13 cellular contexts compared by ENCODE assay signal in genomic region chr5:159850192-159850573, GRCh38.
DNase-seq lines count a peak whose midpoint lies in the region; ATAC-seq, FAIRE-seq and TF ChIP-seq lines count a peak whose summit lies in the region.
"Had no signal": no experiment of that assay in that cellular context is flagged by ENCODE, and none has a peak within 500 bp of the region (broad histone marks: within the 10 kb centered on the region; RNA-seq: fewer than 3 reads in every experiment).

No MANE protein-coding gene starts in this region.

- TF ChIP-seq CTCF in MCF 10A (IDR thresholded peaks at IDR 0.05; ENCODE audit: unreplicated experiment) (no peak), breast epithelium (IDR thresholded peaks at IDR 0.05) (no peak)

- no peaks in the 10 kb centered on the region for H3K9me3 Mint-ChIP-seq in MCF 10A (ENCODE audit: unreplicated experiment)
- H3K9me3 Mint-ChIP-seq: natural killer cell had no signal

- H3K4me1 ChIP-seq in breast epithelium, result no peaks in the 10 kb centered on the region

- H3K36me3 Mint-ChIP-seq in MCF 10A (ENCODE audit: insufficient read depth, unreplicated experiment), result no peaks in the 10 kb centered on the region
- H3K36me3 Mint-ChIP-seq: natural killer cell had no signal

- no peak overlapping the region for H3K4me3 Mint-ChIP-seq in MCF 10A (ENCODE audit: unreplicated experiment)
- H3K4me3 Mint-ChIP-seq: natural killer cell had no signal

- H3K27ac ChIP-seq in breast epithelium, result no peak overlapping the region

- H3K36me3 ChIP-seq in breast epithelium, result no peaks in the 10 kb centered on the region

- H3K27me3 Mint-ChIP-seq in MCF 10A (ENCODE audit: insufficient read depth, unreplicated experiment), result no peaks in the 10 kb centered on the region

- peaks cover 18% of the 10 kb centered on the region for H3K4me1 Mint-ChIP-seq in MCF 10A (ENCODE audit: insufficient read depth, unreplicated experiment)
- H3K4me1 Mint-ChIP-seq: natural killer cell had no signal

- no peak overlapping the region for H3K4me3 ChIP-seq in breast epithelium

- H3K27ac Mint-ChIP-seq in MCF 10A (ENCODE audit: low read depth, unreplicated experiment), result peak overlapping the region; percentile 65
- H3K27ac Mint-ChIP-seq: natural killer cell had no signal

- intact Hi-C loops in MCF 10A (cut with micrococcal nuclease) (loop anchor here (2.0 to 5.0 kb wide), 3 partner anchors 23 to 79 kb away; no protein-coding TSS in a partner anchor), breast epithelium (cut with DNase I; ENCODE audit: low total_unique reads) (no loop called here)

- peak; percentile 70 for FAIRE-seq in urothelium cell line (lab: Jason Lieb, UNC)
- FAIRE-seq: A204.1 had no signal

- CTCF ChIA-PET in MCF 10A (lab: Yijun Ruan, JAX), result interaction anchor here (0.6 to 1.0 kb wide), 2 partner anchors 332 to 998 kb away, joined by 3 to 5 read pairs; no protein-coding TSS in a partner anchor

- no peaks in the 10 kb centered on the region for H3K9me3 ChIP-seq in breast epithelium

- POLR2A ChIA-PET in MCF 10A (lab: Yijun Ruan, JAX), result interaction anchor here (0.9 kb wide), 1 partner anchor 41 kb away, joined by 3 read pairs; no protein-coding TSS in a partner anchor

- H3K27me3 ChIP-seq in breast epithelium, result no peaks in the 10 kb centered on the region

- peak; percentile 94 for DNase-seq in MCF 10A (ENCODE audit: unreplicated experiment)
- DNase-seq in breast epithelium (ENCODE audit: low spot score in 2 of 2), result no peak
- DNase-seq in T1000 (lab: John Stamatoyannopoulos, UW), result peak; percentile 26
- peak; percentile 83 for DNase-seq in glomerular visceral epithelial cell (ENCODE audit: extremely low spot score)
- DNase-seq in urothelium cell line (ENCODE audit: low spot score), result peak; percentile 59
- no peak for DNase-seq in retina
- no peak for DNase-seq in NCI-H128 (lab: John Stamatoyannopoulos, UW; ENCODE audit: unreplicated experiment)
- DNase-seq: effector CD4-positive, alpha-beta T cell; natural killer cell; NCI-H1048; NCI-H526 treated with DMSO at 0.1 percent for 48 hours had no signal

- no peak for TF ChIP-seq POLR2A in breast epithelium (IDR thresholded peaks at IDR 0.05)

- ATAC-seq in GM18861 (IDR thresholded peaks at IDR 0.05; ENCODE audit: unreplicated experiment), result no peak
- ATAC-seq: natural killer cell had no signal

- BruUV-seq in MCF 10A (replicated peaks; lab: Mats Ljungman, UMichigan), result no TSS peak

Comparison
In these comparisons a context has a peak if more than half of its experiments do, and no peak if none do; other contexts are left out.
1. DNase-seq: peak in MCF 10A (single experiment), T1000 (single experiment), glomerular visceral epithelial cell (single experiment) and urothelium cell line (single experiment); none in breast epithelium (0 of 2), retina (single experiment) and NCI-H128 (single experiment).